In genomic region chr13:29955137-29955650, GRCh38 we compare ENCODE assay signal across 22 cellular contexts.
DNase-seq lines count a peak whose midpoint lies in the region; ATAC-seq and TF ChIP-seq lines count a peak whose summit lies in the region.
"Had no signal": no experiment of that assay in that cellular context is flagged by ENCODE, and none has a peak within 500 bp of the region (broad histone marks: within the 10 kb centered on the region; RNA-seq: fewer than 3 reads in every experiment).

No MANE protein-coding gene starts in this region.

- H3K36me3 ChIP-seq in tibial artery (no peaks in the 10 kb centered on the region), heart left ventricle (no peaks in the 10 kb centered on the region)
- H3K36me3 ChIP-seq: brain microvascular endothelial cell, neural progenitor cell, sigmoid colon, transverse colon had no signal

- no peaks in the 10 kb centered on the region for H3K9me3 Mint-ChIP-seq in activated CD4-positive, alpha-beta T cell treated with anti-CD3 and anti-CD28 coated beads for 36 hours (ENCODE audit: low read depth)
- H3K9me3 Mint-ChIP-seq in stimulated activated naive CD8-positive, alpha-beta T cell treated with anti-CD3 and anti-CD28 coated beads, Interleukin-15, Interleukin-2, amounts not matched to agents 100 ng/mL and 50 ng/mL, for 24 hours, result no peaks in the 10 kb centered on the region
- H3K9me3 Mint-ChIP-seq in activated naive CD8-positive, alpha-beta T cell treated with anti-CD3 and anti-CD28 coated beads, Interleukin-2, amount 50 U/mL, for 24 hours, result no peaks in the 10 kb centered on the region
- H3K9me3 Mint-ChIP-seq: neural progenitor cell had no signal

- POLR2A ChIA-PET in activated CD4-positive, alpha-beta T cell treated with anti-CD3 and anti-CD28 coated beads for 36 hours (lab: Charles Lee), result interaction anchor here (0.6 kb wide), 2 partner anchors 36 to 232 kb away, joined by 3 to 8 read pairs; no protein-coding TSS in a partner anchor

- no peaks in the 10 kb centered on the region for H3K36me3 Mint-ChIP-seq in activated CD4-positive, alpha-beta T cell treated with anti-CD3 and anti-CD28 coated beads for 36 hours (ENCODE audit: low read depth)
- no peaks in the 10 kb centered on the region for H3K36me3 Mint-ChIP-seq in stimulated activated naive CD8-positive, alpha-beta T cell treated with anti-CD3 and anti-CD28 coated beads, Interleukin-15, Interleukin-2, amounts not matched to agents 100 ng/mL and 50 ng/mL, for 24 hours (ENCODE audit: low read depth)
- H3K36me3 Mint-ChIP-seq in activated naive CD8-positive, alpha-beta T cell treated with anti-CD3 and anti-CD28 coated beads, Interleukin-2, amount 50 U/mL, for 24 hours (ENCODE audit: low read depth), result no peaks in the 10 kb centered on the region
- H3K36me3 Mint-ChIP-seq: neural progenitor cell had no signal

- no peaks in the 10 kb centered on the region for H3K27me3 Mint-ChIP-seq in activated CD4-positive, alpha-beta T cell treated with anti-CD3 and anti-CD28 coated beads for 36 hours
- no peaks in the 10 kb centered on the region for H3K27me3 Mint-ChIP-seq in stimulated activated naive CD8-positive, alpha-beta T cell treated with anti-CD3 and anti-CD28 coated beads, Interleukin-15, Interleukin-2, amounts not matched to agents 100 ng/mL and 50 ng/mL, for 24 hours
- H3K27me3 Mint-ChIP-seq in activated naive CD8-positive, alpha-beta T cell treated with anti-CD3 and anti-CD28 coated beads, Interleukin-2, amount 50 U/mL, for 24 hours, result no peaks in the 10 kb centered on the region

- no peak for ATAC-seq in activated CD4-positive, alpha-beta T cell treated with anti-CD3 and anti-CD28 coated beads for 36 hours
- no peak for ATAC-seq in stimulated activated naive CD8-positive, alpha-beta T cell treated with anti-CD3 and anti-CD28 coated beads, Interleukin-15, Interleukin-2, amounts not matched to agents 100 U/mL and 50 U/mL, for 24 hours
- no peak for ATAC-seq in activated naive CD8-positive, alpha-beta T cell treated with anti-CD3 and anti-CD28 coated beads, Interleukin-2, amount 50 U/mL, for 24 hours
- no peak for ATAC-seq in heart left ventricle

- H3K27ac ChIP-seq in tibial artery (no peak overlapping the region), heart left ventricle (no peak overlapping the region)
- H3K27ac ChIP-seq: brain microvascular endothelial cell, epithelial cell of prostate, neural progenitor cell, PC-9, sigmoid colon, transverse colon had no signal

- H3K4me3 ChIP-seq in tibial artery (no peak overlapping the region), heart left ventricle (no peak overlapping the region)
- H3K4me3 ChIP-seq: lung, mucosa of descending colon, neural progenitor cell, PC-9, sigmoid colon, transverse colon had no signal

- peaks cover 42% of the 10 kb centered on the region for H3K4me1 Mint-ChIP-seq in activated CD4-positive, alpha-beta T cell treated with anti-CD3 and anti-CD28 coated beads for 36 hours
- peaks cover 34% of the 10 kb centered on the region for H3K4me1 Mint-ChIP-seq in stimulated activated naive CD8-positive, alpha-beta T cell treated with anti-CD3 and anti-CD28 coated beads, Interleukin-15, Interleukin-2, amounts not matched to agents 100 ng/mL and 50 ng/mL, for 24 hours (ENCODE audit: low read depth)
- peaks cover 23% of the 10 kb centered on the region for H3K4me1 Mint-ChIP-seq in activated naive CD8-positive, alpha-beta T cell treated with anti-CD3 and anti-CD28 coated beads, Interleukin-2, amount 50 U/mL, for 24 hours

- intact Hi-C loops in activated CD4-positive, alpha-beta T cell treated with anti-CD3 and anti-CD28 coated beads for 36 hours (cut with DNase I, micrococcal nuclease), result no loop called here
- intact Hi-C loops in tibial artery (cut with DNase I; ENCODE audit: low total_unique reads), result no loop called here
- intact Hi-C loops in heart left ventricle (cut with DNase I), result no loop called here

- TF ChIP-seq POLR2A in heart left ventricle (IDR thresholded peaks at IDR 0.05), result no peak

- peaks cover 0 to 21% of the 10 kb centered on the region in 2 donors for H3K27me3 ChIP-seq in tibial artery
- peaks cover 0 to 8% (median 0%) of the 10 kb centered on the region in 9 donors for H3K27me3 ChIP-seq in heart left ventricle
- H3K27me3 ChIP-seq: neural progenitor cell, transverse colon had no signal

- 55 to 83% (median 71%) methylated on average over 2 of the region's 2 CpGs for WGBS in heart left ventricle, 4 donors

- CTCF ChIA-PET in activated CD4-positive, alpha-beta T cell treated with anti-CD3 and anti-CD28 coated beads for 36 hours (lab: Charles Lee), result interaction anchor here (1.3 to 2.1 kb wide), 3 partner anchors 16 to 158 kb away, joined by 3 to 9 read pairs (median 5); no protein-coding TSS in a partner anchor

- H3K27ac Mint-ChIP-seq in activated CD4-positive, alpha-beta T cell treated with anti-CD3 and anti-CD28 coated beads for 36 hours, result peak overlapping the region; percentile 95
- H3K27ac Mint-ChIP-seq in stimulated activated naive CD8-positive, alpha-beta T cell treated with anti-CD3 and anti-CD28 coated beads, Interleukin-15, Interleukin-2, amounts not matched to agents 100 ng/mL and 50 ng/mL, for 24 hours, result no peak overlapping the region
- no peak overlapping the region for H3K27ac Mint-ChIP-seq in activated naive CD8-positive, alpha-beta T cell treated with anti-CD3 and anti-CD28 coated beads, Interleukin-2, amount 50 U/mL, for 24 hours
- H3K27ac Mint-ChIP-seq: neural progenitor cell had no signal

- H3K4me3 Mint-ChIP-seq in activated CD4-positive, alpha-beta T cell treated with anti-CD3 and anti-CD28 coated beads for 36 hours, result peak overlapping the region; percentile 62
- H3K4me3 Mint-ChIP-seq in stimulated activated naive CD8-positive, alpha-beta T cell treated with anti-CD3 and anti-CD28 coated beads, Interleukin-15, Interleukin-2, amounts not matched to agents 100 ng/mL and 50 ng/mL, for 24 hours, result peak overlapping the region; percentile 69
- H3K4me3 Mint-ChIP-seq in activated naive CD8-positive, alpha-beta T cell treated with anti-CD3 and anti-CD28 coated beads, Interleukin-2, amount 50 U/mL, for 24 hours, result peak overlapping the region; percentile 69
- H3K4me3 Mint-ChIP-seq: neural progenitor cell had no signal

- H3K4me1 ChIP-seq in tibial artery (no peaks in the 10 kb centered on the region), heart left ventricle (no peaks in the 10 kb centered on the region)

- TF ChIP-seq CTCF in tibial artery (IDR thresholded peaks at IDR 0.05), result no peak
- no peak for TF ChIP-seq CTCF in heart left ventricle (IDR thresholded peaks at IDR 0.05)

- no peaks in the 10 kb centered on the region for H3K9me3 ChIP-seq in tibial artery
- H3K9me3 ChIP-seq in heart left ventricle, result no peaks in the 10 kb centered on the region
- H3K9me3 ChIP-seq: mucosa of descending colon, sigmoid colon, transverse colon had no signal

- no peak for DNase-seq in activated CD4-positive, alpha-beta T cell treated with anti-CD3 and anti-CD28 coated beads for 36 hours
- DNase-seq in activated CD4-positive, alpha-beta T cell treated with anti-CD3 and anti-CD28 coated beads for 4 hours, result no peak
- no peak for DNase-seq in stimulated activated naive CD8-positive, alpha-beta T cell treated with anti-CD3 and anti-CD28 coated beads, Interleukin-15, Interleukin-2, amounts not matched to agents 100 U/mL and 50 U/mL, for 24 hours
- DNase-seq in activated naive CD8-positive, alpha-beta T cell treated with anti-CD3 and anti-CD28 coated beads, Interleukin-2, amount 50 U/mL, for 24 hours, result no peak
- DNase-seq in Ammon's horn (ENCODE audit: low spot score) (no peak), tibial artery (no peak), heart left ventricle (no peak)
- DNase-seq: AML-193, brain microvascular endothelial cell, glutamatergic neuron, KG1, MM.1S, mucosa of descending colon, NCI-H1436 treated with DMSO at 0.1 percent for 48 hours, PC-9, SHP77, sigmoid colon, transverse colon had no signal
